Comparison of ENCODE assay signal across 27 cellular contexts in the genomic region with DNA sequence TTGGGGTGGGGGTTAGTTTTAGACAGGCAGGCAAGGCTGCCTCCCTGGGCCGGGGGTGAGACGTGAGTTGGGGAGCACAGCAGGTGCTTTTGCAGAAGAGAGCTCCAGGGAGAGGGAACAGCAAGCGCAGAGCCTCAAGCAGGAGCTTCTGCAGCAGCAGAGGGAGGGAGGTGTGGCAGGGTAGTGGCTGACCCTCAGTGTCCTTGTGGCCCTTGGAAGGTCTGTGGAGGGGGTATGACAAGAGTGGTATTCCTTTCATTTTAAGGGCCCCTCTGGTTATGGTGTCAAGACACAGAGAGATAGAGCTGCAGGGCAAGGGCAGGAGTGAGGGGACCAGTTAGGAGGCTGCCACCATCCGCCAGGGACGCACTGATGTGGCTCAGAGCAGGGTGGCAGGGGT.
"Had no signal": no experiment of that assay in that cellular context is flagged by ENCODE, and none has a peak within 500 bp of the region (broad histone marks: within the 10 kb centered on the region; RNA-seq: fewer than 3 reads in every experiment).

No MANE protein-coding gene starts in this region.

- H3K9me3 ChIP-seq: stomach, suprapubic skin, testis, thoracic aorta, thyroid gland, tibial artery, transverse colon, upper lobe of left lung, upper lobe of right lung, uterus, vagina had no signal

- H3K36me3 ChIP-seq: stomach, suprapubic skin, thoracic aorta, thyroid gland, tibial artery, tibial nerve, transverse colon, upper lobe of left lung, upper lobe of right lung, uterus, vagina had no signal

- H3K27ac Mint-ChIP-seq: stimulated activated effector memory CD8-positive, alpha-beta T cell treated with anti-CD3 and anti-CD28 coated beads, Interleukin-12 subunit alpha, Interleukin-12 subunit beta, amount 100 ng/mL, for 72 hours; stimulated activated naive B cell treated with anti-CD40 and anti-IgM and Interleukin-4, amounts not matched to agents 10 μg/mL and 1 μg/mL and 100 μg/mL, for 72 hours; stimulated activated naive CD8-positive, alpha-beta T cell treated with anti-CD3 and anti-CD28 coated beads, Interleukin-15, amount 100 ng/mL, for 72 hours; stimulated activated naive CD8-positive, alpha-beta T cell treated with anti-CD3 and anti-CD28 coated beads, Interleukin-15, Interleukin-2, amounts not matched to agents 100 ng/mL and 50 ng/mL, for 24 hours; type B pancreatic cell had no signal

- H3K4me1 Mint-ChIP-seq: stimulated activated effector memory CD8-positive, alpha-beta T cell treated with anti-CD3 and anti-CD28 coated beads, Interleukin-12 subunit alpha, Interleukin-12 subunit beta, amount 100 ng/mL, for 72 hours; stimulated activated naive B cell treated with anti-CD40 and anti-IgM and Interleukin-4, amounts not matched to agents 10 μg/mL and 1 μg/mL and 100 μg/mL, for 72 hours; stimulated activated naive CD8-positive, alpha-beta T cell treated with anti-CD3 and anti-CD28 coated beads, Interleukin-15, amount 100 ng/mL, for 72 hours had no signal

- H3K27me3 Mint-ChIP-seq: stimulated activated naive CD8-positive, alpha-beta T cell treated with anti-CD3 and anti-CD28 coated beads, Interleukin-15, amount 100 ng/mL, for 72 hours; stimulated activated naive CD8-positive, alpha-beta T cell treated with anti-CD3 and anti-CD28 coated beads, Interleukin-15, Interleukin-2, amounts not matched to agents 100 ng/mL and 50 ng/mL, for 24 hours; type B pancreatic cell had no signal

- H3K9me3 Mint-ChIP-seq: stimulated activated effector memory CD8-positive, alpha-beta T cell treated with anti-CD3 and anti-CD28 coated beads, Interleukin-12 subunit alpha, Interleukin-12 subunit beta, amount 100 ng/mL, for 72 hours; stimulated activated naive B cell treated with anti-CD40 and anti-IgM and Interleukin-4, amounts not matched to agents 10 μg/mL and 1 μg/mL and 100 μg/mL, for 72 hours; stimulated activated naive CD8-positive, alpha-beta T cell treated with anti-CD3 and anti-CD28 coated beads, Interleukin-15, amount 100 ng/mL, for 72 hours; stimulated activated naive CD8-positive, alpha-beta T cell treated with anti-CD3 and anti-CD28 coated beads, Interleukin-15, Interleukin-2, amounts not matched to agents 100 ng/mL and 50 ng/mL, for 24 hours; type B pancreatic cell had no signal

- ATAC-seq: stimulated activated naive B cell treated with anti-CD40 and anti-IgM and Interleukin-4, amounts not matched to agents 10 μg/mL and 1 μg/mL and 100 μg/mL, for 72 hours; stimulated activated naive CD8-positive, alpha-beta T cell treated with anti-CD3 and anti-CD28 coated beads, Interleukin-15, amount 100 ng/mL, for 72 hours; stimulated activated naive CD8-positive, alpha-beta T cell treated with anti-CD3 and anti-CD28 coated beads, Interleukin-15, Interleukin-2, amounts not matched to agents 100 U/mL and 50 U/mL, for 24 hours; upper lobe of right lung had no signal

- H3K4me1 ChIP-seq: stomach, suprapubic skin, testis, thyroid gland, tibial artery, tibial nerve, transverse colon, upper lobe of left lung, upper lobe of right lung, uterus, vagina had no signal

- H3K4me3 Mint-ChIP-seq: stimulated activated effector memory CD8-positive, alpha-beta T cell treated with anti-CD3 and anti-CD28 coated beads, Interleukin-12 subunit alpha, Interleukin-12 subunit beta, amount 100 ng/mL, for 72 hours; stimulated activated naive B cell treated with anti-CD40 and anti-IgM and Interleukin-4, amounts not matched to agents 10 μg/mL and 1 μg/mL and 100 μg/mL, for 72 hours; stimulated activated naive CD8-positive, alpha-beta T cell treated with anti-CD3 and anti-CD28 coated beads, Interleukin-15, amount 100 ng/mL, for 72 hours; stimulated activated naive CD8-positive, alpha-beta T cell treated with anti-CD3 and anti-CD28 coated beads, Interleukin-15, Interleukin-2, amounts not matched to agents 100 ng/mL and 50 ng/mL, for 24 hours; type B pancreatic cell had no signal

- H3K36me3 Mint-ChIP-seq: stimulated activated effector memory CD8-positive, alpha-beta T cell treated with anti-CD3 and anti-CD28 coated beads, Interleukin-12 subunit alpha, Interleukin-12 subunit beta, amount 100 ng/mL, for 72 hours; stimulated activated naive B cell treated with anti-CD40 and anti-IgM and Interleukin-4, amounts not matched to agents 10 μg/mL and 1 μg/mL and 100 μg/mL, for 72 hours; type B pancreatic cell had no signal

- H3K27ac ChIP-seq: stomach, suprapubic skin, testis, thoracic aorta, thyroid gland, tibial artery, tibial nerve, transverse colon, upper lobe of left lung, upper lobe of right lung, uterus, vagina had no signal

- H3K4me3 ChIP-seq: stomach, suprapubic skin, testis, thoracic aorta, thyroid gland, tibial artery, tibial nerve, transverse colon, upper lobe of left lung, upper lobe of right lung, uterus, vagina had no signal

- DNase-seq: stimulated activated CD4-positive, alpha-beta T cell treated with anti-CD3 and anti-CD28 coated beads, Interleukin-2, amount 100 ng/mL, for 24 hours; stimulated activated CD4-positive, alpha-beta T cell treated with anti-CD3 and anti-CD28 coated beads, Interleukin-2, amount 100 ng/mL, for 48 hours; stimulated activated CD4-positive, alpha-beta T cell treated with anti-CD3 and anti-CD28 coated beads, Interleukin-4, amount 100 ng/mL, for 1 hour; stimulated activated CD4-positive, alpha-beta T cell treated with anti-CD3 and anti-CD28 coated beads, Interleukin-4, amount 100 ng/mL, for 24 hours; stimulated activated CD4-positive, alpha-beta T cell treated with anti-CD3 and anti-CD28 coated beads, Interleukin-4, amount 100 ng/mL, for 4 hours; stimulated activated CD8-positive, alpha-beta memory T cell treated with anti-CD3 and anti-CD28 coated beads, Interleukin-4, amount 100 ng/mL, for 48 hours; stimulated activated naive B cell treated with anti-CD40 and anti-IgM and Interleukin-4, amounts not matched to agents 10 μg/mL and 1 μg/mL and 100 μg/mL, for 72 hours; stimulated activated naive CD4-positive, alpha-beta T cell; stimulated activated naive CD4-positive, alpha-beta T cell treated with Interleukin-2 at 50 U/mL for 16 hours; stimulated activated naive CD8-positive, alpha-beta T cell treated with anti-CD3 and anti-CD28 coated beads, Interleukin-15, amount 100 ng/mL, for 72 hours; stimulated activated naive CD8-positive, alpha-beta T cell treated with anti-CD3 and anti-CD28 coated beads, Interleukin-15, Interleukin-2, amounts not matched to agents 100 U/mL and 50 U/mL, for 24 hours; stomach; substantia nigra; testis; thyroid gland; tibial artery; transverse colon; upper lobe of left lung; upper lobe of right lung; uterus had no signal

- H3K27me3 ChIP-seq: stomach, suprapubic skin, testis, thyroid gland, tibial artery, tibial nerve, transverse colon, upper lobe of left lung, upper lobe of right lung, uterus, vagina had no signal
